In the genomic region with DNA sequence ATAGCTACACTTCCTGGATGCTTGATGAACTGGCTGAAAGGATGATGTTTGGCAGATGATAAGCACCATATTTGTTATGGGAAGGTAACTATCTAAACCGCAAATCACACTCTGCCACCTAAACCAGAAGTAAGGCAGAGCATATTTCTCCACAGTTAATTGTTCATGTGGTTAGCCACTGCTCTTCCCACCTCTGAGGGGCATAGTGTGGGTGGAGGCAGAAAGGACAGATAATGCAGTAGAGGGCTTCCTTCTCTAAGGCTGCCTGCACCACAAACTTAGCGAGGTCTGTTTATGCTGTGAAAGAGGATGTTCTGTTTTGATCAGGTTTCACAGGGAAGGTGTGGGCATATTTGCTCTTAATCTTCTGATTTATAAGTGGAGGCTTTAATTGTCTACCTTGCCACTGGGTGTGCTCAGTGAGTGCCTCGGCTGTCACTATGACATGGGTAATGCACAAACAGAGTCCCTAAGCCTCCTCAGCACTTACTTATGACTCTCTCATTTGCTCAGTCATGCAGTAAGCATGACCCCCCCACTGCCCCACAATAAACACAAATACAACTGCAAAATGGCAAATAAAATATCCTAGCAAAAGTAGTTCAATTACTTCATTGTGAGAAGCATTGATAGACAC, we compare ENCODE assay signal across 15 cellular contexts.
A peak's percentile ranks its signal among the peaks of the same experiment; 100 is the strongest.
DNase-seq lines count a peak whose midpoint lies in the region; FAIRE-seq and TF ChIP-seq lines count a peak whose summit lies in the region.
"Had no signal": no experiment of that assay in that cellular context is flagged by ENCODE, and none has a peak within 500 bp of the region (broad histone marks: within the 10 kb centered on the region; RNA-seq: fewer than 3 reads in every experiment).

No MANE protein-coding gene starts in this region.

- H3K27me3 Mint-ChIP-seq in CD4-positive, alpha-beta memory T cell = peaks cover 0 to 1% of the 10 kb centered on the region in 2 donors
- no peaks in the 10 kb centered on the region for H3K27me3 Mint-ChIP-seq in mesothelial cell of epicardium (ENCODE audit: low read depth)
- H3K27me3 Mint-ChIP-seq: dendritic cell treated with granulocyte-macrophage colony-stimulating factor and Interleukin-4, amounts not matched to agents 40 ng/mL and 50 ng/mL, for 4 days had no signal

- no peak overlapping the region for H3K4me3 ChIP-seq in CD4-positive, alpha-beta memory T cell (ENCODE audit: low read length in 2 of 2)
- H3K4me3 ChIP-seq: tibial artery had no signal

- TF ChIP-seq CTCF in D721Med (IDR thresholded peaks at IDR 0.05; ENCODE audit: insufficient read depth, missing control alignments) (no peak), mesothelial cell of epicardium (IDR thresholded peaks at IDR 0.05; ENCODE audit: unreplicated experiment) (no peak)

- peak; percentile 48 to 75 (median 60) for DNase-seq in CD4-positive, alpha-beta memory T cell
- DNase-seq in D721Med (ENCODE audit: insufficient read length, low spot score) (no peak), NOMO-1 (lab: John Stamatoyannopoulos, UW; ENCODE audit: unreplicated experiment in 2 of 2) (peak; percentile 15 to 52), mesothelial cell of epicardium (ENCODE audit: low spot score in 2 of 2, unreplicated experiment in 2 of 2) (no peak), DMS 273 treated with DMSO at 0.1 percent for 48 hours (lab: John Stamatoyannopoulos, UW) (no peak), midbrain (lab: John Stamatoyannopoulos, UW) (no peak)
- DNase-seq in central memory CD4-positive, alpha-beta T cell = peak; percentile 47
- DNase-seq: activated CD8-positive, alpha-beta memory T cell treated with anti-CD3 and anti-CD28 coated beads for 24 hours; amniotic stem cell; NK-92 treated with Interleukin-12 subunit alpha and Interleukin-12 subunit beta, amount 100 ng/mL, for 24 hours; right cardiac atrium; tibial artery had no signal

- no peaks in the 10 kb centered on the region for H3K36me3 Mint-ChIP-seq in CD4-positive, alpha-beta memory T cell
- H3K36me3 Mint-ChIP-seq in mesothelial cell of epicardium = peaks cover 3% of the 10 kb centered on the region

- intact Hi-C loops in CD4-positive, alpha-beta memory T cell (cut with micrococcal nuclease) = loop anchor here (1.0 to 5.0 kb wide), 3 partner anchors 117 to 338 kb away; no protein-coding TSS in a partner anchor

- peaks cover 0 to 4% (median 3%) of the 10 kb centered on the region in 8 donors for H3K9me3 Mint-ChIP-seq in CD4-positive, alpha-beta memory T cell
- H3K9me3 Mint-ChIP-seq in mesothelial cell of epicardium = peaks cover 16% of the 10 kb centered on the region
- H3K9me3 Mint-ChIP-seq: dendritic cell treated with granulocyte-macrophage colony-stimulating factor and Interleukin-4, amounts not matched to agents 40 ng/mL and 50 ng/mL, for 4 days had no signal

- CTCF ChIA-PET in CD4-positive, alpha-beta memory T cell (lab: Charles Lee; ENCODE audit: partially characterized antibody) = no interaction called here

- POLR2A ChIA-PET in CD4-positive, alpha-beta memory T cell (lab: Charles Lee; ENCODE audit: partially characterized antibody) = no interaction called here

- H3K4me1 ChIP-seq in CD4-positive, alpha-beta memory T cell (ENCODE audit: insufficient read depth, low read length) = peaks cover 23% of the 10 kb centered on the region
- H3K4me1 ChIP-seq: tibial artery had no signal

- H3K9me3 ChIP-seq in CD4-positive, alpha-beta memory T cell (ENCODE audit: control insufficient read depth in 1 of 2, low read length in 2 of 2) = no peaks in the 10 kb centered on the region
- H3K9me3 ChIP-seq: tibial artery had no signal

- H3K4me1 Mint-ChIP-seq in CD4-positive, alpha-beta memory T cell = peaks cover 10 to 29% (median 24%) of the 10 kb centered on the region in 4 donors
- H3K4me1 Mint-ChIP-seq in mesothelial cell of epicardium = no peaks in the 10 kb centered on the region

- peak; percentile 53 for FAIRE-seq in D721Med (lab: Jason Lieb, UNC)
- FAIRE-seq: GM12891, keratinocyte had no signal

- no peak overlapping the region for H3K27ac ChIP-seq in CD4-positive, alpha-beta memory T cell (ENCODE audit: low read depth, low read length)
- H3K27ac ChIP-seq: tibial artery had no signal

- H3K4me3 Mint-ChIP-seq in CD4-positive, alpha-beta memory T cell = peak overlapping the region in 5 of 8 donors; percentile 0 to 74 (median 61)
- no peak overlapping the region for H3K4me3 Mint-ChIP-seq in mesothelial cell of epicardium
- H3K4me3 Mint-ChIP-seq: dendritic cell treated with granulocyte-macrophage colony-stimulating factor and Interleukin-4, amounts not matched to agents 40 ng/mL and 50 ng/mL, for 4 days had no signal

- H3K36me3 ChIP-seq in CD4-positive, alpha-beta memory T cell (ENCODE audit: insufficient read depth, low read length) = no peaks in the 10 kb centered on the region
- H3K36me3 ChIP-seq: tibial artery had no signal

- H3K27me3 ChIP-seq in CD4-positive, alpha-beta memory T cell (ENCODE audit: insufficient read depth, low read length) = no peaks in the 10 kb centered on the region
- H3K27me3 ChIP-seq: tibial artery had no signal

- H3K27ac Mint-ChIP-seq in CD4-positive, alpha-beta memory T cell = peak overlapping the region in 6 of 7 donors; percentile 26 to 65 (median 48)
- no peak overlapping the region for H3K27ac Mint-ChIP-seq in mesothelial cell of epicardium
- H3K27ac Mint-ChIP-seq: dendritic cell treated with granulocyte-macrophage colony-stimulating factor and Interleukin-4, amounts not matched to agents 40 ng/mL and 50 ng/mL, for 4 days had no signal

Comparison
In these comparisons a context has a peak if more than half of its experiments do, and no peak if none do; other contexts are left out.
1. DNase-seq: peak in CD4-positive, alpha-beta memory T cell (5 of 5), NOMO-1 (2 of 2) and central memory CD4-positive, alpha-beta T cell (single experiment); none in D721Med (single experiment), mesothelial cell of epicardium (0 of 2), DMS 273 treated with DMSO at 0.1 percent for 48 hours (single experiment) and midbrain (single experiment).